Comparison of ENCODE assay signal across 1 cellular context in the genomic region with DNA sequence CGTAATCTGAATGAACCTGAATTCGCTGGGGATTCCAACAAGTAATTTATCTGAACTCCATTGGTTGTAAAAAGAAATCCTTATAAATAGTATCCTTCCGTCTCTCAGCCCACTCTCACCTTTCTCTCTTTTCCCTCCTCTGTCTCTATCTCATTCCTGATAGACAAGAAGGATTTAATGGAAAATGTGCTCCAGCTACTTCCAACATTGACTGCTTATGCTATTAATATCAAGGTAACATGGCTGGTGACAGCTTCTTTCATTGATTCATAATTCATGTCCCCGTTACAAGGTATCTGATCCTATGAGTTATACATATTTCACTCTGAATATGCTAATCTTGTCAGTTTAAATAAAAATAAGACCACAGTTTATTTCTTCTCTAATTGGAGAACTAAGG.
TF ChIP-seq lines count a peak whose summit lies in the region.

No MANE protein-coding gene starts in this region.

TF ChIP-seq in GM23338, 12 proteins besides CTCF, POLR2A, EP300 and RAD21 (continued from another document):
- no peak for TF ChIP-seq EZH2phosphoT487 (IDR thresholded peaks at IDR 0.05; ENCODE audit: unreplicated experiment)
